19 cellular contexts compared by ENCODE assay signal in genomic region chr16:85441189-85441889, GRCh38.
DNase-seq lines count a peak whose midpoint lies in the region; TF ChIP-seq lines count a peak whose summit lies in the region.
"Had no signal": no experiment of that assay in that cellular context is flagged by ENCODE, and none has a peak within 500 bp of the region (broad histone marks: within the 10 kb centered on the region; RNA-seq: fewer than 3 reads in every experiment).

No MANE protein-coding gene starts in this region.

- intact Hi-C loops in transverse colon (cut with DNase I; ENCODE audit: low total_unique reads): no loop called here

- peaks cover 24% of the 10 kb centered on the region for H3K27me3 Mint-ChIP-seq in glutamatergic neuron (ENCODE audit: unreplicated experiment)
- H3K27me3 Mint-ChIP-seq: activated CD4-positive, alpha-beta T cell treated with anti-CD3 and anti-CD28 coated beads, Interleukin-2, amount 10 ng/mL, durations not matched to agents 24 days and 14 days had no signal

- peak; percentile 36 for DNase-seq in GM12865 (ENCODE audit: low read depth)
- peak; percentile 80 for DNase-seq in Karpas-422
- DNase-seq in RPMI8226: peak; percentile 51
- DNase-seq in glutamatergic neuron: no peak
- no peak for DNase-seq in transverse colon
- DNase-seq in central memory CD4-positive, alpha-beta T cell: no peak
- no peak for DNase-seq in DMS53 (lab: John Stamatoyannopoulos, UW)
- DNase-seq: activated CD4-positive, alpha-beta T cell treated with anti-CD3 and anti-CD28 coated beads, Interleukin-2, amount 10 ng/mL, durations not matched to agents 24 days and 14 days; activated naive CD4-positive, alpha-beta T cell treated with anti-CD3 and anti-CD28 coated beads, Interleukin-2, amount 50 U/mL, for 16 hours; activated T-cell treated with anti-CD3 and anti-CD28 coated beads for 4 hours; heart left ventricle; islet precursor cell; mammary epithelial cell; NCI-H2029; NCI-H524; substantia nigra had no signal

- peak overlapping the region; percentile 8 for H3K27ac Mint-ChIP-seq in glutamatergic neuron (ENCODE audit: unreplicated experiment)
- H3K27ac Mint-ChIP-seq: activated CD4-positive, alpha-beta T cell treated with anti-CD3 and anti-CD28 coated beads, Interleukin-2, amount 10 ng/mL, durations not matched to agents 24 days and 14 days; nephron; T-helper 2 cell treated with Interferon-gamma antibody and Interleukin-4, amounts not matched to agents 5 μg/mL and 100 μg/mL, for 36 hours had no signal

- H3K27me3 ChIP-seq in Karpas-422 (ENCODE audit: low read length) (no peaks in the 10 kb centered on the region), transverse colon (no peaks in the 10 kb centered on the region)
- H3K27me3 ChIP-seq: esophagus muscularis mucosa, heart left ventricle had no signal

- H3K4me1 Mint-ChIP-seq in glutamatergic neuron (ENCODE audit: low read depth, unreplicated experiment): peaks cover 45% of the 10 kb centered on the region
- H3K4me1 Mint-ChIP-seq: activated CD4-positive, alpha-beta T cell treated with anti-CD3 and anti-CD28 coated beads, Interleukin-2, amount 10 ng/mL, durations not matched to agents 24 days and 14 days had no signal

- no peaks in the 10 kb centered on the region for H3K79me2 ChIP-seq in Karpas-422 (ENCODE audit: low read length)

- no peak overlapping the region for H3K27ac ChIP-seq in Karpas-422 (ENCODE audit: low read length)
- H3K27ac ChIP-seq in transverse colon: no peak overlapping the region
- H3K27ac ChIP-seq: esophagus muscularis mucosa, heart left ventricle had no signal

- H3K9me2 ChIP-seq in Karpas-422 (replicated peaks; ENCODE audit: insufficient read depth, low read length): no peaks in the 10 kb centered on the region

- no peak for TF ChIP-seq EP300 in transverse colon (IDR thresholded peaks at IDR 0.05; ENCODE audit: low read depth)

- H3K9me3 ChIP-seq in Karpas-422 (ENCODE audit: low read length) (no peaks in the 10 kb centered on the region), transverse colon (no peaks in the 10 kb centered on the region)
- H3K9me3 ChIP-seq: esophagus muscularis mucosa, heart left ventricle had no signal

- H3K4me1 ChIP-seq in Karpas-422 (ENCODE audit: low read length): peaks cover 4% of the 10 kb centered on the region
- peaks cover 29 to 46% (median 45%) of the 10 kb centered on the region in 4 donors for H3K4me1 ChIP-seq in transverse colon

- WGBS in transverse colon (ENCODE audit: low coverage in 1 of 2), 2 donors: 89 to 100% methylated on average over 1 to 14 of the region's 15 CpGs

- TF ChIP-seq POLR2A in transverse colon (IDR thresholded peaks at IDR 0.05): no peak

- peaks cover 33% of the 10 kb centered on the region for H3K9me3 Mint-ChIP-seq in glutamatergic neuron (ENCODE audit: unreplicated experiment)
- H3K9me3 Mint-ChIP-seq: activated CD4-positive, alpha-beta T cell treated with anti-CD3 and anti-CD28 coated beads, Interleukin-2, amount 10 ng/mL, durations not matched to agents 24 days and 14 days; nephron; T-helper 2 cell treated with Interferon-gamma antibody and Interleukin-4, amounts not matched to agents 5 μg/mL and 100 μg/mL, for 36 hours had no signal

- no peak overlapping the region for H3K4me2 ChIP-seq in Karpas-422 (ENCODE audit: low read depth, low read length, poor library complexity, severe bottlenecking)

- no peak overlapping the region for H2AFZ ChIP-seq in Karpas-422 (ENCODE audit: low read length)

- H3K36me3 ChIP-seq in Karpas-422 (ENCODE audit: insufficient read depth, low read length) (no peaks in the 10 kb centered on the region), transverse colon (no peaks in the 10 kb centered on the region)
- H3K36me3 ChIP-seq: heart left ventricle had no signal

- H3K9ac ChIP-seq in Karpas-422 (ENCODE audit: low read length): no peak overlapping the region

- in situ Hi-C loops in transverse colon (cut with MboI; ENCODE audit: low pct_ligation_motif_present in 1 of 4, low pct_unique_long_range_greater_than_20kb in 1 of 4, low sequenced_read_pairs in 3 of 4): loop anchor here in 2 of 4 donors (25.0 kb wide), 1 partner anchor 171 kb away; the partner anchor contains the start of gene GSE1 (in 2 of the 2)

- H3K4me3 ChIP-seq in GM12865 (ENCODE audit: low read depth, low read length) (no peak overlapping the region), Karpas-422 (ENCODE audit: low read length) (no peak overlapping the region), transverse colon (no peak overlapping the region)
- H3K4me3 ChIP-seq: esophagus muscularis mucosa, heart left ventricle had no signal

- no peak for TF ChIP-seq CTCF in GM12865 (IDR thresholded peaks at IDR 0.05; ENCODE audit: insufficient read depth, low read depth, low read length, missing control alignments)
- TF ChIP-seq CTCF in glutamatergic neuron (IDR thresholded peaks at IDR 0.05; ENCODE audit: partially characterized antibody, unreplicated experiment): no peak
- TF ChIP-seq CTCF in transverse colon (IDR thresholded peaks at IDR 0.05): no peak

- H4K20me1 ChIP-seq in Karpas-422 (ENCODE audit: insufficient read depth, low read depth, low read length): no peaks in the 10 kb centered on the region; the same call in 1 of the 2 replicates

- H3K36me3 Mint-ChIP-seq in glutamatergic neuron (ENCODE audit: unreplicated experiment): no peaks in the 10 kb centered on the region

- H3K4me3 Mint-ChIP-seq in glutamatergic neuron (ENCODE audit: unreplicated experiment): no peak overlapping the region
- H3K4me3 Mint-ChIP-seq: activated CD4-positive, alpha-beta T cell treated with anti-CD3 and anti-CD28 coated beads, Interleukin-2, amount 10 ng/mL, durations not matched to agents 24 days and 14 days; nephron; T-helper 2 cell treated with Interferon-gamma antibody and Interleukin-4, amounts not matched to agents 5 μg/mL and 100 μg/mL, for 36 hours had no signal

Comparison
In these comparisons a context has a peak if more than half of its experiments do, and no peak if none do; other contexts are left out.
1. DNase-seq: peak in GM12865 (single experiment), Karpas-422 (single experiment) and RPMI8226 (single experiment); none in glutamatergic neuron (single experiment), transverse colon (single experiment), central memory CD4-positive, alpha-beta T cell (single experiment) and DMS53 (single experiment).